In genomic region chr14:35991356-35991755, GRCh38 we compare ENCODE assay signal across 16 cellular contexts.
"Had no signal": no experiment of that assay in that cellular context is flagged by ENCODE, and none has a peak within 500 bp of the region (broad histone marks: within the 10 kb centered on the region; RNA-seq: fewer than 3 reads in every experiment).

No MANE protein-coding gene starts in this region.

- H3K4me3 ChIP-seq: hepatocyte had no signal

- H3K27ac Mint-ChIP-seq: activated CD8-positive, alpha-beta T cell treated with anti-CD3 and anti-CD28 coated beads, Interleukin-2, amount 10 ng/mL, durations not matched to agents 7 days and 5 days; activated naive CD4-positive, alpha-beta T cell treated with anti-CD3 and anti-CD28 coated beads for 36 hours; activated T-helper 1 cell treated with anti-CD3 and anti-CD28 coated beads, Interleukin-12 subunit alpha, Interleukin-12 subunit beta, Interleukin-2, Interleukin-4 antibody, amounts not matched to agents 30 ng/mL and 10 ng/mL and 1 ng/mL, durations not matched to agents 14 hours and 24 hours and 36 hours; endodermal cell; stimulated activated naive CD8-positive, alpha-beta T cell treated with anti-CD3 and anti-CD28 coated beads, Interleukin-15, Interleukin-2, amounts not matched to agents 100 ng/mL and 50 ng/mL, for 24 hours; WTC11 had no signal

- H3K4me3 Mint-ChIP-seq: activated CD8-positive, alpha-beta T cell treated with anti-CD3 and anti-CD28 coated beads, Interleukin-2, amount 10 ng/mL, durations not matched to agents 7 days and 5 days; activated naive CD4-positive, alpha-beta T cell treated with anti-CD3 and anti-CD28 coated beads for 36 hours; activated T-helper 1 cell treated with anti-CD3 and anti-CD28 coated beads, Interleukin-12 subunit alpha, Interleukin-12 subunit beta, Interleukin-2, Interleukin-4 antibody, amounts not matched to agents 30 ng/mL and 10 ng/mL and 1 ng/mL, durations not matched to agents 14 hours and 24 hours and 36 hours; endodermal cell; stimulated activated naive CD8-positive, alpha-beta T cell treated with anti-CD3 and anti-CD28 coated beads, Interleukin-15, Interleukin-2, amounts not matched to agents 100 ng/mL and 50 ng/mL, for 24 hours; WTC11 had no signal

- H3K27me3 ChIP-seq: hepatocyte had no signal

- DNase-seq: activated CD4-positive, alpha-beta T cell treated with anti-CD3 and anti-CD28 coated beads for 48 hours; activated CD8-positive, alpha-beta memory T cell treated with anti-CD3 and anti-CD28 coated beads, Interleukin-2, amount 50 U/mL, for 48 hours; activated CD8-positive, alpha-beta T cell treated with anti-CD3 and anti-CD28 coated beads, Interleukin-2, amount 10 ng/mL, durations not matched to agents 7 days and 5 days; activated naive CD4-positive, alpha-beta T cell treated with anti-CD3 and anti-CD28 coated beads for 36 hours; central memory CD4-positive, alpha-beta T cell; cortex of kidney; endodermal cell; erythroblast; kidney; stimulated activated CD4-positive, alpha-beta T cell treated with anti-CD3 and anti-CD28 coated beads, Interleukin-15, amount 100 ng/mL, for 24 hours; stimulated activated CD4-positive, alpha-beta T cell treated with anti-CD3 and anti-CD28 coated beads, Interleukin-4, amount 100 ng/mL, for 24 hours had no signal

- ATAC-seq: activated CD8-positive, alpha-beta T cell treated with anti-CD3 and anti-CD28 coated beads, Interleukin-2, amount 10 ng/mL, durations not matched to agents 7 days and 5 days; WTC11 had no signal

- H3K9me3 Mint-ChIP-seq: activated naive CD4-positive, alpha-beta T cell treated with anti-CD3 and anti-CD28 coated beads for 36 hours; activated T-helper 1 cell treated with anti-CD3 and anti-CD28 coated beads, Interleukin-12 subunit alpha, Interleukin-12 subunit beta, Interleukin-2, Interleukin-4 antibody, amounts not matched to agents 30 ng/mL and 10 ng/mL and 1 ng/mL, durations not matched to agents 14 hours and 24 hours and 36 hours; endodermal cell; stimulated activated naive CD8-positive, alpha-beta T cell treated with anti-CD3 and anti-CD28 coated beads, Interleukin-15, Interleukin-2, amounts not matched to agents 100 ng/mL and 50 ng/mL, for 24 hours had no signal

- H3K27me3 Mint-ChIP-seq: stimulated activated naive CD8-positive, alpha-beta T cell treated with anti-CD3 and anti-CD28 coated beads, Interleukin-15, Interleukin-2, amounts not matched to agents 100 ng/mL and 50 ng/mL, for 24 hours had no signal

- H3K36me3 Mint-ChIP-seq: WTC11 had no signal

- H3K4me1 ChIP-seq: parathyroid adenoma had no signal

- H3K27ac ChIP-seq: hepatocyte, parathyroid adenoma had no signal
